7 cellular contexts compared by ENCODE assay signal in the genomic region with DNA sequence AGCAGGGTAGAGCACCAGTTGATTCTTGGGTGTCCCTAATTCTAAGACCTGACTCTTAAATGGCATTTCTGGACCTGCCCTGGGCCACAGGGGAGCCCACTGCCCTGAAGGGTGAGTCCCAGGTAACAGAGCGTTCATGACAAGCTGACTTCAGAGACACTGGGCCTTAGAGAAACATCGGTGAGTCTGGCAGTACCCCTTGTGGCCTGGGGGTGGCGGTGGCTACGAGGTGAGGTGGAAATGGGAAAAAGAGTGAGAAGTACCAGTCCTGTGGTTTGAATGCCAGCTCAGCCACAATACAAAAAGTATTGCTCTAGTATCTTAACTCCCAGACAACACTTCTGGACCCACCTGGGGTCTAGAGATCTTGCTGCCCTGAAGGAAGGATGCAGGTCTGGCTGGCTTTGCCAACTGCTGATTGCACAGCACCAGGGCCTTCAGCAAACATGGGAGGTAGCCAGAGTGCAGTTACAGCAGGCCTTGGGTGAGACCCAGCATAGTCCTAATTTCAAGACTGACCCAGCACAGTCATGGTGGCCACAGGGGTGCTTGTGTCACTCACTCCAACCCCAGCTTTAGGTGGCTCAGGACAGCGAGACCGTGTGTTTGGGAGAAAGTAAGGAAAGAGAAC. TPM values are rescaled to one million over a fixed set of nuclear protein-coding genes. Genes with fewer than 3 reads are reported as not detected.
DNase-seq lines count a peak whose midpoint lies in the region; ATAC-seq, FAIRE-seq and TF ChIP-seq lines count a peak whose summit lies in the region.

No MANE protein-coding gene starts in this region.

- H3K23ac ChIP-seq in H1 (ENCODE audit: insufficient read length) (no peak overlapping the region), neuronal stem cell (ENCODE audit: low read depth, low read length, poor library complexity) (no peak overlapping the region)

- no peak overlapping the region for H2BK20ac ChIP-seq in H1 (ENCODE audit: low read length)

- H3K4me3 ChIP-seq in HCT116 (replicated peaks in 1 of 2; ENCODE audit: low read depth in 1 of 2, low read length in 2 of 2) (no peak overlapping the region), MM.1S (ENCODE audit: low read length) (no peak overlapping the region), H1 (ENCODE audit: extremely low read depth in 1 of 4, insufficient read depth in 2 of 4, low read depth in 3 of 4, low read length in 4 of 4) (no peak overlapping the region), neuronal stem cell (ENCODE audit: low read length in 2 of 2) (no peak overlapping the region)

- intact Hi-C loops in HCT116 (cut with micrococcal nuclease): loop anchor here (2.0 kb wide), 1 partner anchor 232 kb away; no protein-coding TSS in a partner anchor

- H3K79me2 ChIP-seq in HCT116 (ENCODE audit: insufficient read depth, low read length) (peaks cover 98% of the 10 kb centered on the region), MM.1S (ENCODE audit: low read length) (peaks cover 99% of the 10 kb centered on the region), H1 (ENCODE audit: control insufficient read depth in 1 of 2, insufficient read depth in 2 of 2, low read length in 2 of 2) (peaks cover 18 to 96% of the 10 kb centered on the region in 2 experiments)

- H3K18ac ChIP-seq in H1 (ENCODE audit: extremely low read depth, low read length) (no peak overlapping the region), neuronal stem cell (ENCODE audit: low read length) (peak overlapping the region; percentile 31)

- H3K27me3 ChIP-seq in HCT116 (ENCODE audit: insufficient read depth, low read length) (no peaks in the 10 kb centered on the region), MM.1S (replicated peaks; ENCODE audit: insufficient read depth, low read length) (no peaks in the 10 kb centered on the region), H1 (replicated peaks in 1 of 4; ENCODE audit: control insufficient read depth in 3 of 4, extremely low read depth in 1 of 4, insufficient read depth in 3 of 4, low read length in 3 of 4) (no peaks in the 10 kb centered on the region), neuronal stem cell (ENCODE audit: control insufficient read depth in 3 of 3, insufficient read depth in 3 of 3, low read depth in 1 of 3, low read length in 3 of 3) (no peaks in the 10 kb centered on the region)

- H2BK5ac ChIP-seq in H1 (ENCODE audit: low read depth, low read length) (no peak overlapping the region), neuronal stem cell (ENCODE audit: low read length) (no peak overlapping the region)

- no TSS peak for BruUV-seq in HCT116 (replicated peaks; lab: Mats Ljungman, UMichigan)

- no peak overlapping the region for H3K27ac ChIP-seq in HCT116 (ENCODE audit: low read depth, low read length)
- H3K27ac ChIP-seq in MM.1S (ENCODE audit: low read length): peak overlapping the region; percentile 16; the same call in 1 of the 2 replicates
- peak overlapping the region; percentile 19; the same call in 1 of the 2 replicates for H3K27ac ChIP-seq in H1 (ENCODE audit: low read depth, low read length)
- H3K27ac ChIP-seq in neuronal stem cell (replicated peaks; ENCODE audit: low read length): no peak overlapping the region

- no peak overlapping the region for H4K5ac ChIP-seq in H1 (ENCODE audit: insufficient read length, low read depth, low read length)

- 49% methylated on average over 6 of the region's 6 CpGs; no CpG with 5 or more reads in 1 of the 2 experiments for WGBS in H1 (ENCODE audit: extremely low coverage in 1 of 2, insufficient coverage in 1 of 2, insufficient read length in 1 of 2, insufficient replicate concordance in 2 of 2, low coverage in 1 of 2, low lambda C conversion rate in 2 of 2, missing lambda C conversion rate in 1 of 2), 2 experiments
- no CpG with 5 or more reads among the region's 6 CpGs for WGBS in neuronal stem cell (ENCODE audit: extremely low coverage in 2 of 2, insufficient read length in 2 of 2, insufficient replicate concordance in 1 of 2), 2 donors

- peak; percentile 94 for ATAC-seq in HCT116

- H2BK15ac ChIP-seq in H1 (ENCODE audit: low read length): no peak overlapping the region
- H2BK15ac ChIP-seq in neuronal stem cell (ENCODE audit: low read length): no peak overlapping the region

- FAIRE-seq in H1 (lab: Jason Lieb, UNC): peak; percentile 66

- H2BK12ac ChIP-seq in H1 (ENCODE audit: low read depth, low read length): no peak overlapping the region
- no peak overlapping the region for H2BK12ac ChIP-seq in neuronal stem cell (ENCODE audit: low read length)

- H3K4me1 ChIP-seq in HCT116 (ENCODE audit: control insufficient read depth in 1 of 2, insufficient read depth in 2 of 2, low read length in 2 of 2) (peaks cover 0 to 19% of the 10 kb centered on the region in 2 experiments; a peak in 1 of 4 replicates), MM.1S (ENCODE audit: low read length) (peaks cover 10% of the 10 kb centered on the region), H1 (replicated peaks in 1 of 4; ENCODE audit: control insufficient read depth in 3 of 4, insufficient read depth in 4 of 4, low read length in 3 of 4) (peaks cover 3 to 8% (median 4%) of the 10 kb centered on the region in 4 experiments; a peak in 5 of 7 replicates), neuronal stem cell (ENCODE audit: control insufficient read depth in 2 of 2, insufficient read depth in 1 of 2, low read depth in 1 of 2, low read length in 2 of 2) (no peaks in the 10 kb centered on the region)

- H3K23me2 ChIP-seq in H1 (ENCODE audit: low read depth, low read length): no peaks in the 10 kb centered on the region

- H4K8ac ChIP-seq in H1 (ENCODE audit: extremely low read depth, insufficient read depth, low read length) (no peak overlapping the region), neuronal stem cell (ENCODE audit: low read depth, low read length) (no peak overlapping the region)

- H3K79me1 ChIP-seq in H1 (ENCODE audit: low read depth, low read length): peaks cover 5% of the 10 kb centered on the region
- H3K79me1 ChIP-seq in neuronal stem cell (ENCODE audit: low read depth, low read length): peaks cover 3% of the 10 kb centered on the region

- no peak overlapping the region for H3K56ac ChIP-seq in H1 (replicated peaks; ENCODE audit: insufficient read length, low read depth, low read length)

- peaks cover 39% of the 10 kb centered on the region for H4K20me1 ChIP-seq in HCT116 (ENCODE audit: insufficient read depth)
- H4K20me1 ChIP-seq in MM.1S (ENCODE audit: insufficient read depth, low read length): peaks cover 33% of the 10 kb centered on the region
- peaks cover 2 to 14% of the 10 kb centered on the region in 2 experiments for H4K20me1 ChIP-seq in H1 (replicated peaks in 1 of 2; ENCODE audit: control insufficient read depth in 1 of 2, insufficient read depth in 2 of 2, low read length in 2 of 2)

- H3K4ac ChIP-seq in H1 (replicated peaks; ENCODE audit: insufficient read length, low read depth, low read length) (no peak overlapping the region), neuronal stem cell (ENCODE audit: low read length) (no peak overlapping the region)

- H3K14ac ChIP-seq in H1 (ENCODE audit: insufficient read length) (no peak overlapping the region), neuronal stem cell (ENCODE audit: low read length) (no peak overlapping the region)

- H3K9me3 ChIP-seq in HCT116 (ENCODE audit: control insufficient read depth in 1 of 2, insufficient read depth in 1 of 2, low read depth in 1 of 2, low read length in 2 of 2) (no peaks in the 10 kb centered on the region), MM.1S (replicated peaks; ENCODE audit: insufficient read depth, low read length) (no peaks in the 10 kb centered on the region), H1 (ENCODE audit: insufficient read depth in 2 of 2, low read depth in 1 of 2, low read length in 1 of 2) (no peaks in the 10 kb centered on the region), neuronal stem cell (replicated peaks in 1 of 2; ENCODE audit: control insufficient read depth in 2 of 2, insufficient read depth in 1 of 2, low read depth in 1 of 2, low read length in 2 of 2) (peaks cover 0 to 3% of the 10 kb centered on the region in 2 donors)

- no peak for TF ChIP-seq EP300 in H1 (IDR thresholded peaks at IDR 0.05; ENCODE audit: borderline replicate concordance in 1 of 2, low read depth in 2 of 2, low read length in 2 of 2)

- no peak overlapping the region for H3K4me2 ChIP-seq in HCT116 (ENCODE audit: low read length)
- H3K4me2 ChIP-seq in MM.1S (ENCODE audit: low read depth, low read length): no peak overlapping the region
- no peak overlapping the region for H3K4me2 ChIP-seq in H1 (ENCODE audit: insufficient read depth in 1 of 2, low read depth in 2 of 2, low read length in 2 of 2)
- H3K4me2 ChIP-seq in neuronal stem cell (ENCODE audit: insufficient read depth, low read length, poor library complexity, severe bottlenecking): no peak overlapping the region

- TF ChIP-seq RAD21 in HCT116 (IDR thresholded peaks at IDR 0.05; ENCODE audit: low read depth) (peak; percentile 69), H1 (IDR thresholded peaks at IDR 0.05 in 1 of 2, conservative IDR thresholded peaks at IDR 0.05 in 1 of 2; ENCODE audit: low read depth in 2 of 2, low read length in 2 of 2) (peak; percentile 79 to 80)

- H4K91ac ChIP-seq in H1 (replicated peaks; ENCODE audit: insufficient read length, low read length) (no peak overlapping the region), neuronal stem cell (ENCODE audit: low read depth, low read length, poor library complexity) (no peak overlapping the region)

- H2BK120ac ChIP-seq in H1 (replicated peaks; ENCODE audit: low read depth, low read length) (no peak overlapping the region), neuronal stem cell (ENCODE audit: low read depth, low read length) (no peak overlapping the region)

- H3K9me2 ChIP-seq in HCT116 (ENCODE audit: insufficient read depth) (no peaks in the 10 kb centered on the region), MM.1S (replicated peaks; ENCODE audit: insufficient read depth, low read length) (no peaks in the 10 kb centered on the region)

- peak; percentile 88 for TF ChIP-seq CTCF in GM12874 (IDR thresholded peaks at IDR 0.05; ENCODE audit: insufficient read depth, low read depth, low read length)
- TF ChIP-seq CTCF in HCT116 (IDR thresholded peaks at IDR 0.05 in 2 of 3, conservative IDR thresholded peaks at IDR 0.05 in 1 of 3; ENCODE audit: borderline replicate concordance in 1 of 3, insufficient read depth in 1 of 3, low read depth in 2 of 3, low read length in 2 of 3): peak; percentile 45 to 81 (median 78); a peak in 5 of 6 replicates
- TF ChIP-seq CTCF in MM.1S (IDR thresholded peaks at IDR 0.05; ENCODE audit: low read length): peak; percentile 86
- peak; percentile 58 to 92 (median 91) for TF ChIP-seq CTCF in H1 (IDR thresholded peaks at IDR 0.05; ENCODE audit: control extremely low read depth in 1 of 3, insufficient read depth in 1 of 3, low read depth in 1 of 3, low read length in 3 of 3)

- DNase-seq in HCT116 (ENCODE audit: low read depth, low spot score) (peak; percentile 33), MM.1S (peak; percentile 84), H1 (ENCODE audit: low read depth in 1 of 2, low spot score in 2 of 2) (peak; percentile 17 to 83), neuronal stem cell (ENCODE audit: low spot score) (peak; percentile 26), NCI-H1092 (lab: John Stamatoyannopoulos, UW) (no peak)
- DNase-seq in activated CD4-positive, alpha-beta T cell treated with anti-CD3 and anti-CD28 coated beads, Interleukin-2, amount 50 U/mL, for 24 hours (ENCODE audit: low read depth in 1 of 2, low spot score in 1 of 2): peak; percentile 25 to 58

- TF ChIP-seq POLR2A in HCT116 (IDR thresholded peaks at IDR 0.05; ENCODE audit: borderline replicate concordance, extremely low read depth, insufficient read depth, insufficient read length): no peak
- TF ChIP-seq POLR2A in H1 (IDR thresholded peaks at IDR 0.05; ENCODE audit: control extremely low read depth in 1 of 2, low read depth in 2 of 2, low read length in 2 of 2): no peak

- H2AFZ ChIP-seq in HCT116 (ENCODE audit: low read depth, low read length, poor library complexity, severe bottlenecking): no peak overlapping the region
- no peak overlapping the region for H2AFZ ChIP-seq in MM.1S (ENCODE audit: low read length)
- no peak overlapping the region for H2AFZ ChIP-seq in H1 (ENCODE audit: low read length)
- H2AFZ ChIP-seq in neuronal stem cell (ENCODE audit: low read length): no peak overlapping the region

- peaks cover 5% of the 10 kb centered on the region for H3F3A ChIP-seq in MM.1S (ENCODE audit: insufficient read depth, low read length)

- RAD21 ChIA-PET in HCT116 (lab: Charles Lee; ENCODE audit: low non-redundant PET in 1 of 2, low total read pairs in 2 of 2, uncharacterized antibody in 2 of 2, unreplicated experiment in 2 of 2): no interaction called here

- POLR2A ChIA-PET in HCT116 (lab: Charles Lee): no interaction called here
- POLR2A ChIA-PET in H1 (lab: Charles Lee; ENCODE audit: partially characterized antibody): interaction anchor here (0.7 to 1.6 kb wide), 7 partner anchors 9 to 112 kb away, joined by 3 to 8 read pairs (median 4); a partner anchor contains a TSS

- H3K36me3 ChIP-seq in HCT116 (ENCODE audit: control insufficient read depth in 1 of 2, insufficient read depth in 2 of 2, low read length in 2 of 2) (no peaks in the 10 kb centered on the region), MM.1S (replicated peaks; ENCODE audit: insufficient read depth, low read length) (no peaks in the 10 kb centered on the region), H1 (ENCODE audit: control insufficient read depth in 2 of 4, insufficient read depth in 4 of 4, low read length in 3 of 4) (no peaks in the 10 kb centered on the region), neuronal stem cell (replicated peaks in 1 of 2; ENCODE audit: control insufficient read depth in 2 of 2, insufficient read depth in 2 of 2, low read length in 2 of 2) (no peaks in the 10 kb centered on the region)

- CTCF ChIA-PET in HCT116 (lab: Charles Lee): interaction anchor here (1.0 to 1.9 kb wide), 9 partner anchors 9 to 207 kb away, joined by 3 to 9 read pairs (median 4); no protein-coding TSS in a partner anchor
- CTCF ChIA-PET in H1 (lab: Charles Lee; ENCODE audit: partially characterized antibody): interaction anchor here (0.5 to 2.8 kb wide), 34 partner anchors 9 to 226 kb away, joined by 3 to 48 read pairs (median 5); no protein-coding TSS in a partner anchor

- H2AK5ac ChIP-seq in H1 (ENCODE audit: low read depth, low read length) (no peak overlapping the region), neuronal stem cell (ENCODE audit: low read depth, low read length) (no peak overlapping the region)

- H3K9ac ChIP-seq in HCT116 (ENCODE audit: low read length) (no peak overlapping the region), MM.1S (ENCODE audit: low read length) (no peak overlapping the region), H1 (replicated peaks in 1 of 4; ENCODE audit: extremely low read depth in 1 of 4, low read depth in 3 of 4, low read length in 3 of 4) (peak overlapping the region in 1 of 4 experiments; percentile 1; a peak in 1 of 7 replicates), neuronal stem cell (ENCODE audit: low read depth, low read length, poor library complexity) (no peak overlapping the region)

RNA-seq across cellular contexts. Expression of a gene that starts 44.5 kb away (rescaled TPM):
- 76.3 TPM for total RNA-seq in HCT116 (2021; ENCODE audit: unreplicated experiment)
- 30.0 and 33.0 TPM in 2 replicates for polyA plus RNA-seq in HCT116 (2012)
- total RNA-seq in H1 (2021; fragmentation: NEBNext Ultra II Directional; extraction: Animal tissue kit (Norgen Biotek cat#: 25700)): 80.9 and 91.7 TPM in 2 replicates
- polyA plus RNA-seq in H1 (2011; rRNA removed): 30.0 and 56.7 TPM in 2 replicates
- polyA plus RNA-seq in H1 (2011; cell fraction: cytosol; rRNA removed): 37.6 TPM
- polyA plus RNA-seq in H1 (2011; cell fraction: nucleus; rRNA removed): 54.2 TPM
- polyA plus RNA-seq in H1 (2012, experiment 1 of 2): 33.4 to 53.6 TPM (median 40.8 TPM) in 4 replicates
- polyA plus RNA-seq in H1 (2012, experiment 2 of 2): 3.0 TPM
- polyA plus RNA-seq in H1 (2013, experiment 1 of 2): 45.7 TPM
- polyA plus RNA-seq in H1 (2013, experiment 2 of 2): 43.0 TPM
- 158 and 233 TPM in 2 replicates for polyA minus RNA-seq in H1 (2011; rRNA and poly(A)+ RNA removed)
- polyA minus RNA-seq in H1 (2011; cell fraction: cytosol; rRNA and poly(A)+ RNA removed): 56.2 TPM
- polyA minus RNA-seq in H1 (2011; cell fraction: nucleus; rRNA and poly(A)+ RNA removed): 260 TPM
- 40.9 TPM for polyA plus RNA-seq in neuronal stem cell (2013, experiment 1 of 2)
- polyA plus RNA-seq in neuronal stem cell (2013, experiment 2 of 2): 40.8 TPM

Comparison
In these comparisons a context has a peak if more than half of its experiments do, and no peak if none do; other contexts are left out.
1. H3K27ac ChIP-seq: peak in MM.1S (single experiment) and H1 (single experiment); none in HCT116 (single experiment) and neuronal stem cell (single experiment).
2. Peak in every context shown above with its lines, with median percentiles within 50 percentile points of each other: CTCF ChIP-seq.